30 cellular contexts compared by ENCODE assay signal in the genomic region with DNA sequence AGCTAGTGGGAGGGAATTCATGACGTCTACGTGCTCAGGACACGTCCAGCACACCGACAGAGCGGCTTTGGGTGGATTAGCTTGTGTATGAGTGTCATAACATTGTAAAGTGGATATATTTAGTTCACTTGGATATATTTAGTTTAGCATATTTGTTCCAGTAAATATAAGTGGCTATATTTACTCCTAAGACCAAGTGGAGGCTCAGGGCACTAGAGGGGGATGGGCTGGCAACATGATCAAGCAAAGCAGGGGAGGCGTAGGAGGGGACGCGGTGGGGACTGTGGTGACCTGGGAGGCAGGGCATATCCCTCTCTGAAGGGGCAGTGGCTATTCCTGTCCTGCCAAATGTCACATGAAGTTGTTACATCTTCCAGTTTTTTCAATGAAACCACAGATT. TPM values are rescaled to one million over a fixed set of nuclear protein-coding genes. Genes with fewer than 3 reads are reported as not detected.
DNase-seq lines count a peak whose midpoint lies in the region; ATAC-seq and TF ChIP-seq lines count a peak whose summit lies in the region.
"Had no signal": no experiment of that assay in that cellular context is flagged by ENCODE, and none has a peak within 500 bp of the region (broad histone marks: within the 10 kb centered on the region; RNA-seq: fewer than 3 reads in every experiment).

No MANE protein-coding gene starts in this region.

- H3K27ac ChIP-seq in cardiac muscle cell (peak overlapping the region; percentile 41), tibial artery (peak overlapping the region; percentile 58 to 72)
- H3K27ac ChIP-seq: 22Rv1, body of pancreas, colonic mucosa, esophagus muscularis mucosa had no signal

- H3K4me3 ChIP-seq in cardiac muscle cell: no peak overlapping the region
- no peak overlapping the region for H3K4me3 ChIP-seq in tibial artery
- H3K4me3 ChIP-seq: body of pancreas, colonic mucosa, esophagus muscularis mucosa, GM12878, smooth muscle cell, thyroid gland had no signal

- ATAC-seq in naive B cell (ENCODE audit: low read depth in 2 of 2): no peak
- ATAC-seq in activated naive CD8-positive, alpha-beta T cell treated with anti-CD3 and anti-CD28 coated beads, Interleukin-2, amount 50 U/mL, for 24 hours: no peak
- ATAC-seq: activated CD4-positive, alpha-beta T cell treated with anti-CD3 and anti-CD28 coated beads for 36 hours; body of pancreas; GM12878; natural killer cell had no signal

- H3K36me3 ChIP-seq in cardiac muscle cell: no peaks in the 10 kb centered on the region
- H3K36me3 ChIP-seq in tibial artery: no peaks in the 10 kb centered on the region
- H3K36me3 ChIP-seq: colonic mucosa, esophagus muscularis mucosa, thyroid gland had no signal

- H3K27me3 ChIP-seq in cardiac muscle cell (no peaks in the 10 kb centered on the region), tibial artery (no peaks in the 10 kb centered on the region)
- H3K27me3 ChIP-seq: body of pancreas, colonic mucosa, esophagus muscularis mucosa, thyroid gland had no signal

- intact Hi-C loops in tibial artery (cut with DNase I; ENCODE audit: low total_unique reads): no loop called here

- H3K4me1 ChIP-seq in cardiac muscle cell (ENCODE audit: low read depth): peaks cover 59% of the 10 kb centered on the region
- peaks cover 0 to 36% (median 31%) of the 10 kb centered on the region in 4 donors for H3K4me1 ChIP-seq in tibial artery

- no peak for TF ChIP-seq CTCF in cardiac muscle cell (IDR thresholded peaks at IDR 0.05; ENCODE audit: low read depth, low read length)
- TF ChIP-seq CTCF in tibial artery (IDR thresholded peaks at IDR 0.05): no peak
- TF ChIP-seq CTCF in GM10266 (IDR thresholded peaks at IDR 0.05; ENCODE audit: control insufficient read depth, insufficient read depth, low read depth, missing control alignments): no peak

- peaks cover 65 to 68% (median 67%) of the 10 kb centered on the region in 3 donors for H3K4me1 Mint-ChIP-seq in naive B cell
- peaks cover 10% of the 10 kb centered on the region for H3K4me1 Mint-ChIP-seq in activated naive CD8-positive, alpha-beta T cell treated with anti-CD3 and anti-CD28 coated beads, Interleukin-2, amount 50 U/mL, for 24 hours

- DNase-seq in activated T-cell treated with anti-CD3 and anti-CD28 coated beads, Interleukin-2, amount 50 U/mL, for 1 hour: peak; percentile 2
- DNase-seq in activated T-cell treated with anti-CD3 and anti-CD28 coated beads, Interleukin-2, amount 50 U/mL, for 48 hours: no peak
- DNase-seq in cardiac muscle cell (ENCODE audit: low read depth in 1 of 2, low spot score in 1 of 2) (no peak), naive B cell (no peak), tibial artery (peak; percentile 24 to 71), GM10266 (ENCODE audit: extremely low spot score) (no peak), RKO (ENCODE audit: low spot score) (no peak)
- no peak for DNase-seq in activated naive CD8-positive, alpha-beta T cell treated with anti-CD3 and anti-CD28 coated beads, Interleukin-2, amount 50 U/mL, for 24 hours
- DNase-seq: activated CD4-positive, alpha-beta T cell treated with anti-CD3 and anti-CD28 coated beads for 36 hours; activated CD8-positive, alpha-beta memory T cell treated with anti-CD3 and anti-CD28 coated beads for 24 hours; colonic mucosa; DMS79; HCEC 1CT; KBM-7; natural killer cell; NCI-H146; NCI-H2171 treated with DMSO at 0.1 percent for 48 hours; NCI-H526; SIG-M5; stimulated activated CD4-positive, alpha-beta T cell treated with anti-CD3 and anti-CD28 coated beads, Interleukin-2, amount 100 ng/mL, for 48 hours; stimulated activated naive CD4-positive, alpha-beta T cell; thyroid gland had no signal

- H3K36me3 Mint-ChIP-seq in naive B cell: peaks cover 0 to 14% of the 10 kb centered on the region in 2 donors
- peaks cover 49% of the 10 kb centered on the region for H3K36me3 Mint-ChIP-seq in activated naive CD8-positive, alpha-beta T cell treated with anti-CD3 and anti-CD28 coated beads, Interleukin-2, amount 50 U/mL, for 24 hours (ENCODE audit: low read depth)
- H3K36me3 Mint-ChIP-seq: natural killer cell had no signal

- H3K9me3 Mint-ChIP-seq in naive B cell: no peaks in the 10 kb centered on the region
- no peaks in the 10 kb centered on the region for H3K9me3 Mint-ChIP-seq in activated naive CD8-positive, alpha-beta T cell treated with anti-CD3 and anti-CD28 coated beads, Interleukin-2, amount 50 U/mL, for 24 hours
- H3K9me3 Mint-ChIP-seq: activated T-helper 1 cell treated with anti-CD3 and anti-CD28 coated beads, Interleukin-12 subunit alpha, Interleukin-12 subunit beta, Interleukin-2, Interleukin-4 antibody, amounts not matched to agents 30 ng/mL and 10 ng/mL and 1 ng/mL, durations not matched to agents 14 hours and 24 hours and 36 hours; natural killer cell had no signal

- peak overlapping the region in 3 of 6 donors; percentile 8 to 83 (median 48) for H3K27ac Mint-ChIP-seq in naive B cell
- H3K27ac Mint-ChIP-seq in activated naive CD8-positive, alpha-beta T cell treated with anti-CD3 and anti-CD28 coated beads, Interleukin-2, amount 50 U/mL, for 24 hours: no peak overlapping the region
- H3K27ac Mint-ChIP-seq: activated CD4-positive, alpha-beta T cell treated with anti-CD3 and anti-CD28 coated beads for 36 hours; activated T-helper 1 cell treated with anti-CD3 and anti-CD28 coated beads, Interleukin-12 subunit alpha, Interleukin-12 subunit beta, Interleukin-2, Interleukin-4 antibody, amounts not matched to agents 30 ng/mL and 10 ng/mL and 1 ng/mL, durations not matched to agents 14 hours and 24 hours and 36 hours; natural killer cell had no signal

- H3K9me3 ChIP-seq in cardiac muscle cell (ENCODE audit: low read depth): no peaks in the 10 kb centered on the region
- no peaks in the 10 kb centered on the region for H3K9me3 ChIP-seq in tibial artery
- H3K9me3 ChIP-seq: body of pancreas, colonic mucosa, esophagus muscularis mucosa, thyroid gland had no signal

- H3K27me3 Mint-ChIP-seq in naive B cell: no peaks in the 10 kb centered on the region
- no peaks in the 10 kb centered on the region for H3K27me3 Mint-ChIP-seq in activated naive CD8-positive, alpha-beta T cell treated with anti-CD3 and anti-CD28 coated beads, Interleukin-2, amount 50 U/mL, for 24 hours
- H3K27me3 Mint-ChIP-seq: activated CD4-positive, alpha-beta T cell treated with anti-CD3 and anti-CD28 coated beads for 36 hours had no signal

- peak overlapping the region in 6 of 8 donors; percentile 1 to 74 (median 46) for H3K4me3 Mint-ChIP-seq in naive B cell
- H3K4me3 Mint-ChIP-seq in activated naive CD8-positive, alpha-beta T cell treated with anti-CD3 and anti-CD28 coated beads, Interleukin-2, amount 50 U/mL, for 24 hours: no peak overlapping the region
- H3K4me3 Mint-ChIP-seq: activated CD4-positive, alpha-beta T cell treated with anti-CD3 and anti-CD28 coated beads for 36 hours; activated T-helper 1 cell treated with anti-CD3 and anti-CD28 coated beads, Interleukin-12 subunit alpha, Interleukin-12 subunit beta, Interleukin-2, Interleukin-4 antibody, amounts not matched to agents 30 ng/mL and 10 ng/mL and 1 ng/mL, durations not matched to agents 14 hours and 24 hours and 36 hours; natural killer cell had no signal

RNA-seq across cellular contexts. Expression of gene EDN2, which starts 51.8 kb away (rescaled TPM):
- 0.92 and 0.98 TPM in 2 replicates for total RNA-seq in cardiac muscle cell
- polyA plus RNA-seq in cardiac muscle cell (1.8 TPM in 2 replicates), naive B cell (ENCODE audit: low read depth in 6 of 6) (not detected)
- total RNA-seq: activated CD4-positive, alpha-beta T cell treated with anti-CD3 and anti-CD28 coated beads for 36 hours; activated T-helper 1 cell treated with anti-CD3 and anti-CD28 coated beads, Interleukin-12 subunit alpha, Interleukin-12 subunit beta, Interleukin-2, Interleukin-4 antibody, amounts not matched to agents 30 ng/mL and 10 ng/mL and 1 ng/mL, durations not matched to agents 14 hours and 24 hours and 36 hours; frontal cortex; smooth muscle cell; T-helper 1 cell treated with Interleukin-12 subunit alpha and Interleukin-12 subunit beta and Interleukin-4 antibody, amounts not matched to agents 30 ng/mL and 1 ng/mL, for 36 hours; thyroid gland had no signal
- polyA plus RNA-seq: smooth muscle cell had no signal

Comparison
In these comparisons a context has a peak if more than half of its experiments do, and no peak if none do; other contexts are left out.
1. DNase-seq: peak in activated T-cell treated with anti-CD3 and anti-CD28 coated beads, Interleukin-2, amount 50 U/mL, for 1 hour (single experiment) and tibial artery (2 of 2); none in activated T-cell treated with anti-CD3 and anti-CD28 coated beads, Interleukin-2, amount 50 U/mL, for 48 hours (0 of 2), cardiac muscle cell (0 of 2), naive B cell (single experiment), GM10266 (single experiment), activated naive CD8-positive, alpha-beta T cell treated with anti-CD3 and anti-CD28 coated beads, Interleukin-2, amount 50 U/mL, for 24 hours (single experiment) and RKO (single experiment).